Comparison of ENCODE assay signal across 37 cellular contexts in genomic region chr3:45777753-45778386, GRCh38. TPM values are rescaled to one million over a fixed set of nuclear protein-coding genes. Genes with fewer than 3 reads are reported as not detected.
"Had no signal": no experiment of that assay in that cellular context is flagged by ENCODE, and none has a peak within 500 bp of the region (broad histone marks: within the 10 kb centered on the region; RNA-seq: fewer than 3 reads in every experiment).

No MANE protein-coding gene starts in this region.

- H3K9ac ChIP-seq: KMS-11 had no signal

- H3K4me3 ChIP-seq: PC-9 had no signal

- H3K9me3 Mint-ChIP-seq: activated B cell treated with CpG ODN at 0.5 μM for 24 hours; activated CD4-positive, alpha-beta memory T cell treated with anti-CD3 and anti-CD28 coated beads for 36 hours; activated naive CD8-positive, alpha-beta T cell treated with anti-CD3 and anti-CD28 coated beads for 36 hours; activated T-cell treated with anti-CD3 and anti-CD28 coated beads, Interleukin-2, amount 50 U/mL, for 4 hours; activated T-helper 1 cell treated with anti-CD3 and anti-CD28 coated beads, Interleukin-12 subunit alpha, Interleukin-12 subunit beta, Interleukin-2, Interleukin-4 antibody, amounts not matched to agents 30 ng/mL and 10 ng/mL and 1 ng/mL, durations not matched to agents 14 hours and 24 hours and 36 hours; T-cell had no signal

- DNase-seq: activated B cell treated with CpG ODN at 0.5 μM for 24 hours; activated CD4-positive, alpha-beta memory T cell treated with anti-CD3 and anti-CD28 coated beads for 36 hours; activated CD4-positive, alpha-beta T cell treated with anti-CD3 and anti-CD28 coated beads for 4 hours; activated CD4-positive, alpha-beta T cell treated with anti-CD3 and anti-CD28 coated beads, Interleukin-2, amount 50 U/mL, for 1 hour; activated CD4-positive, CD25-positive, alpha-beta regulatory T cell treated with anti-CD3 and anti-CD28 coated beads, Interleukin-2, amount 50 U/mL, for 72 hours; activated gamma-delta T cell treated with Interleukin-2 at 50 U/mL for 16 hours; activated naive CD4-positive, alpha-beta T cell treated with anti-CD3 and anti-CD28 coated beads, Interleukin-2, amount 50 U/mL, for 16 hours; activated naive CD8-positive, alpha-beta T cell treated with anti-CD3 and anti-CD28 coated beads for 36 hours; activated T-cell treated with anti-CD3 and anti-CD28 coated beads for 4 hours; activated T-cell treated with anti-CD3 and anti-CD28 coated beads, Interleukin-2, amount 50 U/mL, for 4 hours; amniotic stem cell; aorta; brain microvascular endothelial cell; central memory CD4-positive, alpha-beta T cell; NCI-H1092 treated with DMSO at 0.1 percent for 48 hours; NCI-H1417; NCI-H1694; NCI-H1930; NCI-H2081 treated with DMSO at 0.1 percent for 48 hours; NCI-H226; NCI-H446 treated with DMSO at 0.1 percent for 48 hours; NCI-H524; NCI-H69; NCI-H82; NK-92 treated with Interleukin-12 subunit alpha and Interleukin-12 subunit beta, amount 100 ng/mL, for 24 hours; PC-9; SIG-M5; T-cell; T-helper 17 cell; T-helper 9 cell had no signal

- H3K27me3 Mint-ChIP-seq: activated CD4-positive, alpha-beta memory T cell treated with anti-CD3 and anti-CD28 coated beads for 36 hours; activated naive CD8-positive, alpha-beta T cell treated with anti-CD3 and anti-CD28 coated beads for 36 hours had no signal

- H2AFZ ChIP-seq: PC-9 had no signal

- ATAC-seq: activated T-cell treated with anti-CD3 and anti-CD28 coated beads, Interleukin-2, amount 50 U/mL, for 4 hours; Right ventricle myocardium inferior; SK-N-SH treated with all-trans-retinoic acid at 6 μM for 48 hours; T-cell; T-helper 17 cell had no signal

- H3K36me3 ChIP-seq: brain microvascular endothelial cell had no signal

- H3K4me3 Mint-ChIP-seq: activated B cell treated with CpG ODN at 0.5 μM for 24 hours; activated CD4-positive, alpha-beta memory T cell treated with anti-CD3 and anti-CD28 coated beads for 36 hours; activated naive CD8-positive, alpha-beta T cell treated with anti-CD3 and anti-CD28 coated beads for 36 hours; activated T-cell treated with anti-CD3 and anti-CD28 coated beads, Interleukin-2, amount 50 U/mL, for 4 hours; activated T-helper 1 cell treated with anti-CD3 and anti-CD28 coated beads, Interleukin-12 subunit alpha, Interleukin-12 subunit beta, Interleukin-2, Interleukin-4 antibody, amounts not matched to agents 30 ng/mL and 10 ng/mL and 1 ng/mL, durations not matched to agents 14 hours and 24 hours and 36 hours; T-cell; T-helper 17 cell had no signal

- H3K4me2 ChIP-seq: KMS-11, PC-9 had no signal

- H3K27ac Mint-ChIP-seq: activated B cell treated with CpG ODN at 0.5 μM for 24 hours; activated CD4-positive, alpha-beta memory T cell treated with anti-CD3 and anti-CD28 coated beads for 36 hours; activated naive CD8-positive, alpha-beta T cell treated with anti-CD3 and anti-CD28 coated beads for 36 hours; activated T-helper 1 cell treated with anti-CD3 and anti-CD28 coated beads, Interleukin-12 subunit alpha, Interleukin-12 subunit beta, Interleukin-2, Interleukin-4 antibody, amounts not matched to agents 30 ng/mL and 10 ng/mL and 1 ng/mL, durations not matched to agents 14 hours and 24 hours and 36 hours; T-cell; T-helper 17 cell had no signal

- H3K36me3 Mint-ChIP-seq: activated CD4-positive, alpha-beta memory T cell treated with anti-CD3 and anti-CD28 coated beads for 36 hours; activated naive CD8-positive, alpha-beta T cell treated with anti-CD3 and anti-CD28 coated beads for 36 hours; T-cell had no signal

- H3K4me1 Mint-ChIP-seq: activated B cell treated with CpG ODN at 0.5 μM for 24 hours had no signal

- H3K27ac ChIP-seq: brain microvascular endothelial cell, KMS-11, PC-9, RWPE1, VCaP had no signal

RNA-seq across cellular contexts. Expression of gene SLC6A20, which starts 18.5 kb away (rescaled TPM):
- total RNA-seq: activated B cell treated with CpG ODN at 0.5 μM for 24 hours; activated CD4-positive, alpha-beta memory T cell treated with anti-CD3 and anti-CD28 coated beads for 36 hours; activated naive CD8-positive, alpha-beta T cell treated with anti-CD3 and anti-CD28 coated beads for 36 hours; activated T-cell treated with anti-CD3 and anti-CD28 coated beads, Interleukin-2, amount 50 U/mL, for 4 hours; activated T-helper 1 cell treated with anti-CD3 and anti-CD28 coated beads, Interleukin-12 subunit alpha, Interleukin-12 subunit beta, Interleukin-2, Interleukin-4 antibody, amounts not matched to agents 30 ng/mL and 10 ng/mL and 1 ng/mL, durations not matched to agents 14 hours and 24 hours and 36 hours; PC-9; Right ventricle myocardium inferior; SK-MEL-5 had no signal
